21 cellular contexts compared by ENCODE assay signal in genomic region chr7:117165656-117166055, GRCh38.
DNase-seq lines count a peak whose midpoint lies in the region; ATAC-seq, FAIRE-seq and TF ChIP-seq lines count a peak whose summit lies in the region.
"Had no signal": no experiment of that assay in that cellular context is flagged by ENCODE, and none has a peak within 500 bp of the region (broad histone marks: within the 10 kb centered on the region; RNA-seq: fewer than 3 reads in every experiment).

No MANE protein-coding gene starts in this region.

- no peak overlapping the region for H3K27ac Mint-ChIP-seq in activated T-helper 2 cell treated with anti-CD3 and anti-CD28 coated beads, Interferon-gamma antibody, Interleukin-2, Interleukin-4, amounts not matched to agents 10 μg/mL and 5 μg/mL and 100 μg/mL, durations not matched to agents 14 hours and 24 hours and 36 hours
- H3K27ac Mint-ChIP-seq: activated CD8-positive, alpha-beta T cell treated with anti-CD3 and anti-CD28 coated beads, Interleukin-2, amount 10 ng/mL, durations not matched to agents 7 days and 5 days; activated T-helper 1 cell treated with anti-CD3 and anti-CD28 coated beads, Interleukin-12 subunit alpha, Interleukin-12 subunit beta, Interleukin-2, Interleukin-4 antibody, amounts not matched to agents 30 ng/mL and 10 ng/mL and 1 ng/mL, durations not matched to agents 14 hours and 24 hours and 36 hours; B cell had no signal

- H2AFZ ChIP-seq in GM12878 (ENCODE audit: control insufficient read depth, low read depth, low read length): no peak overlapping the region
- H2AFZ ChIP-seq: parathyroid adenoma had no signal

- H3K4me3 ChIP-seq in GM12878 (no peak overlapping the region), mucosa of descending colon (no peak overlapping the region)
- H3K4me3 ChIP-seq: stomach had no signal

- in situ Hi-C loops in GM12878 (cut with MboI): no loop called here

- no peak for TF ChIP-seq EP300 in GM12878 (IDR thresholded peaks at IDR 0.05; ENCODE audit: borderline replicate concordance in 1 of 2, control insufficient read depth in 1 of 2, low read depth in 2 of 2, low read length in 2 of 2)

- ATAC-seq in GM18868 (IDR thresholded peaks at IDR 0.05; ENCODE audit: unreplicated experiment): peak; percentile 96
- peak; percentile 85 for ATAC-seq in HG02610 (IDR thresholded peaks at IDR 0.05; ENCODE audit: unreplicated experiment)
- peak; percentile 81 for ATAC-seq in GM12878
- peak; percentile 24 for ATAC-seq in mucosa of descending colon
- ATAC-seq: activated CD8-positive, alpha-beta T cell treated with anti-CD3 and anti-CD28 coated beads, Interleukin-2, amount 10 ng/mL, durations not matched to agents 7 days and 5 days had no signal

- SMC1A ChIA-PET in GM12878 (lab: Charles Lee; ENCODE audit: uncharacterized antibody, unreplicated experiment): interaction anchor here (0.9 kb wide), 1 partner anchor 219 kb away, joined by 3 read pairs; no protein-coding TSS in a partner anchor

- no peaks in the 10 kb centered on the region for H3K36me3 Mint-ChIP-seq in activated T-helper 2 cell treated with anti-CD3 and anti-CD28 coated beads, Interferon-gamma antibody, Interleukin-2, Interleukin-4, amounts not matched to agents 10 μg/mL and 5 μg/mL and 100 μg/mL, durations not matched to agents 14 hours and 24 hours and 36 hours (ENCODE audit: low read depth)

- H3K4me2 ChIP-seq in GM12878 (ENCODE audit: control insufficient read depth, insufficient read depth): no peak overlapping the region

- TF ChIP-seq CTCF in GM12878 (IDR thresholded peaks at IDR 0.05 in 2 of 3, conservative IDR thresholded peaks at IDR 0.05 in 1 of 3; ENCODE audit: control insufficient read depth in 2 of 3, extremely low read depth in 1 of 3, insufficient read depth in 1 of 3, low read depth in 3 of 3, low read length in 3 of 3) (no peak), mucosa of descending colon (IDR thresholded peaks at IDR 0.05) (no peak)

- H3K9me3 Mint-ChIP-seq in activated T-helper 2 cell treated with anti-CD3 and anti-CD28 coated beads, Interferon-gamma antibody, Interleukin-2, Interleukin-4, amounts not matched to agents 10 μg/mL and 5 μg/mL and 100 μg/mL, durations not matched to agents 14 hours and 24 hours and 36 hours: no peaks in the 10 kb centered on the region
- H3K9me3 Mint-ChIP-seq: activated T-helper 1 cell treated with anti-CD3 and anti-CD28 coated beads, Interleukin-12 subunit alpha, Interleukin-12 subunit beta, Interleukin-2, Interleukin-4 antibody, amounts not matched to agents 30 ng/mL and 10 ng/mL and 1 ng/mL, durations not matched to agents 14 hours and 24 hours and 36 hours had no signal

- H3K4me1 ChIP-seq in GM12878 (ENCODE audit: control insufficient read depth, insufficient read depth, low read length): no peaks in the 10 kb centered on the region
- H3K4me1 ChIP-seq in mucosa of descending colon (ENCODE audit: low read depth): no peaks in the 10 kb centered on the region
- H3K4me1 ChIP-seq: parathyroid adenoma had no signal

- no peaks in the 10 kb centered on the region for H3K79me2 ChIP-seq in GM12878 (ENCODE audit: control insufficient read depth, insufficient read depth, low read length)
- H3K79me2 ChIP-seq: parathyroid adenoma had no signal

- H3K4me3 Mint-ChIP-seq in activated T-helper 2 cell treated with anti-CD3 and anti-CD28 coated beads, Interferon-gamma antibody, Interleukin-2, Interleukin-4, amounts not matched to agents 10 μg/mL and 5 μg/mL and 100 μg/mL, durations not matched to agents 14 hours and 24 hours and 36 hours (ENCODE audit: low read depth): no peak overlapping the region
- H3K4me3 Mint-ChIP-seq: activated CD8-positive, alpha-beta T cell treated with anti-CD3 and anti-CD28 coated beads, Interleukin-2, amount 10 ng/mL, durations not matched to agents 7 days and 5 days; activated T-helper 1 cell treated with anti-CD3 and anti-CD28 coated beads, Interleukin-12 subunit alpha, Interleukin-12 subunit beta, Interleukin-2, Interleukin-4 antibody, amounts not matched to agents 30 ng/mL and 10 ng/mL and 1 ng/mL, durations not matched to agents 14 hours and 24 hours and 36 hours; B cell had no signal

- RAD21 ChIA-PET in GM12878 (lab: Charles Lee; ENCODE audit: unreplicated experiment): no interaction called here

- BruUV-seq in GM12878 (replicated peaks; lab: Mats Ljungman, UMichigan): no TSS peak

- WGBS in GM12878 (ENCODE audit: insufficient coverage, insufficient replicate concordance, low lambda C conversion rate, missing lambda C conversion rate): 49% methylated on average over 4 of the region's 4 CpGs

- no peaks in the 10 kb centered on the region for H3K27me3 Mint-ChIP-seq in activated T-helper 2 cell treated with anti-CD3 and anti-CD28 coated beads, Interferon-gamma antibody, Interleukin-2, Interleukin-4, amounts not matched to agents 10 μg/mL and 5 μg/mL and 100 μg/mL, durations not matched to agents 14 hours and 24 hours and 36 hours (ENCODE audit: low read depth)
- H3K27me3 Mint-ChIP-seq: B cell had no signal

- no peak overlapping the region for H3K9ac ChIP-seq in GM12878 (ENCODE audit: control insufficient read depth, insufficient read depth, low read length)
- H3K9ac ChIP-seq: parathyroid adenoma had no signal

- no peak for TF ChIP-seq POLR2A in GM12878 (IDR thresholded peaks at IDR 0.05; ENCODE audit: low read depth, low read length)

- FAIRE-seq in GM12878 (lab: Jason Lieb, UNC): no peak
- FAIRE-seq: islet of Langerhans had no signal

- no peak for TF ChIP-seq RAD21 in GM12878 (IDR thresholded peaks at IDR 0.05; ENCODE audit: insufficient read depth, low read depth, low read length)

- CTCF ChIA-PET in GM12878 (lab: Yijun Ruan, JAX): interaction anchor here (1.0 to 1.1 kb wide), 2 partner anchors 24 to 39 kb away, joined by 3 to 4 read pairs; no protein-coding TSS in a partner anchor

- intact Hi-C loops in GM12878 (cut with micrococcal nuclease; ENCODE audit: unreplicated experiment): no loop called here
- intact Hi-C loops in mucosa of descending colon (cut with DNase I, micrococcal nuclease): no loop called here
- intact Hi-C loops in activated T-helper 2 cell treated with anti-CD3 and anti-CD28 coated beads, Interferon-gamma antibody, Interleukin-2, Interleukin-4, amounts not matched to agents 10 μg/mL and 5 μg/mL and 100 μg/mL, durations not matched to agents 14 hours and 24 hours and 36 hours (cut with micrococcal nuclease): no loop called here

- H3K9me3 ChIP-seq in GM12878 (replicated peaks; ENCODE audit: control insufficient read depth, insufficient read depth, low read length): no peaks in the 10 kb centered on the region
- H3K9me3 ChIP-seq in mucosa of descending colon: no peaks in the 10 kb centered on the region
- H3K9me3 ChIP-seq: stomach had no signal

- H4K20me1 ChIP-seq in GM12878 (ENCODE audit: control insufficient read depth, insufficient read depth): no peaks in the 10 kb centered on the region

- H3K27ac ChIP-seq in GM12878 (ENCODE audit: control insufficient read depth, insufficient read depth): no peak overlapping the region
- H3K27ac ChIP-seq: parathyroid adenoma, stomach, VCaP had no signal

- H3K27me3 ChIP-seq in GM12878 (replicated peaks in 1 of 2; ENCODE audit: control insufficient read depth in 2 of 2, insufficient read depth in 2 of 2, low read length in 1 of 2): no peaks in the 10 kb centered on the region
- H3K27me3 ChIP-seq: stomach had no signal

- POLR2A ChIA-PET in GM12878 (lab: Charles Lee): no interaction called here

- no peaks in the 10 kb centered on the region for H3K4me1 Mint-ChIP-seq in activated T-helper 2 cell treated with anti-CD3 and anti-CD28 coated beads, Interferon-gamma antibody, Interleukin-2, Interleukin-4, amounts not matched to agents 10 μg/mL and 5 μg/mL and 100 μg/mL, durations not matched to agents 14 hours and 24 hours and 36 hours (ENCODE audit: low read depth)
- H3K4me1 Mint-ChIP-seq: B cell had no signal

- H3K36me3 ChIP-seq in GM12878 (ENCODE audit: control insufficient read depth in 2 of 2, insufficient read depth in 2 of 2, low read length in 1 of 2) (peaks cover 0 to 5% of the 10 kb centered on the region in 2 experiments; a peak in 2 of 4 replicates), mucosa of descending colon (ENCODE audit: low read depth) (no peaks in the 10 kb centered on the region)
- H3K36me3 ChIP-seq: stomach had no signal

- no peak for DNase-seq in GM12878 (ENCODE audit: low read depth, low spot score)
- DNase-seq in mucosa of descending colon: peak in 1 of 3 donors; percentile 14
- DNase-seq in dedifferentiated amniotic fluid mesenchymal stem cell (ENCODE audit: extremely low spot score): no peak
- DNase-seq in activated T-helper 2 cell treated with anti-CD3 and anti-CD28 coated beads, Interferon-gamma antibody, Interleukin-2, Interleukin-4, amounts not matched to agents 10 μg/mL and 5 μg/mL and 100 μg/mL, durations not matched to agents 14 hours and 24 hours and 36 hours (ENCODE audit: low spot score): no peak
- DNase-seq in superior temporal gyrus (ENCODE audit: extremely low spot score): no peak
- no peak for DNase-seq in occipital lobe (lab: John Stamatoyannopoulos, UW)
- DNase-seq: activated CD8-positive, alpha-beta T cell treated with anti-CD3 and anti-CD28 coated beads, Interleukin-2, amount 10 ng/mL, durations not matched to agents 7 days and 5 days; DMS153; glutamatergic neuron; KBM-7; NCI-H1417; stimulated activated CD4-positive, alpha-beta T cell treated with anti-CD3 and anti-CD28 coated beads, Interleukin-12 subunit alpha, Interleukin-12 subunit beta, amount 100 ng/mL, for 4 hours; stomach; SW 1271 had no signal

TF ChIP-seq in GM12878, 131 proteins besides CTCF, POLR2A, EP300 and RAD21 (continues in another document):
- no peak for TF ChIP-seq HDAC2 (IDR thresholded peaks at IDR 0.05)
- 0 out of 2 replicates have a peak, but pooled peaks have one; percentile 40 for TF ChIP-seq IRF4 (IDR thresholded peaks at IDR 0.05; ENCODE audit: low read depth, low read length)
- no peak for TF ChIP-seq RELA (IDR thresholded peaks at IDR 0.05; ENCODE audit: borderline replicate concordance, partially characterized antibody)
- TF ChIP-seq IKZF2 (IDR thresholded peaks at IDR 0.05): no peak; a peak in 1 of 4 replicates
- no peak for TF ChIP-seq EGR1 (IDR thresholded peaks at IDR 0.05; ENCODE audit: borderline replicate concordance in 1 of 2, low read depth in 2 of 2, low read length in 2 of 2)
- no peak for TF ChIP-seq HDAC6 (IDR thresholded peaks at IDR 0.05; ENCODE audit: unreplicated experiment)
- no peak for TF ChIP-seq ATF3 (IDR thresholded peaks at IDR 0.05; ENCODE audit: borderline replicate concordance, extremely low read depth, low read depth, low read length)
- no peak for TF ChIP-seq MYC (IDR thresholded peaks at IDR 0.05; ENCODE audit: insufficient read depth, insufficient read length, insufficient replicate concordance, low read length, severe bottlenecking)
- no peak for TF ChIP-seq CHD4 (IDR thresholded peaks at IDR 0.05)

Comparison
In these comparisons a context has a peak if more than half of its experiments do, and no peak if none do; other contexts are left out.
1. ATAC-seq: peak in every context shown above with its lines; median percentile 96 in GM18868; 85 in HG02610; 81 in GM12878; 24 in mucosa of descending colon.